In genomic region chr3:37229740-37230139, GRCh38 we compare ENCODE assay signal across 1 cellular context.
TF ChIP-seq lines count a peak whose summit lies in the region.

No MANE protein-coding gene starts in this region.

TF ChIP-seq in H1, 55 proteins besides CTCF, POLR2A, EP300 and RAD21:
- TF ChIP-seq ATF2 (IDR thresholded peaks at IDR 0.05; ENCODE audit: low read length), result no peak
- no peak for TF ChIP-seq RXRA (IDR thresholded peaks at IDR 0.05; ENCODE audit: insufficient read depth, low read depth, low read length)
- no peak for TF ChIP-seq JUND (IDR thresholded peaks at IDR 0.05; ENCODE audit: low read length)
- no peak for TF ChIP-seq CEBPB (IDR thresholded peaks at IDR 0.05; ENCODE audit: low read depth, low read length)
- TF ChIP-seq, protein P1, sequence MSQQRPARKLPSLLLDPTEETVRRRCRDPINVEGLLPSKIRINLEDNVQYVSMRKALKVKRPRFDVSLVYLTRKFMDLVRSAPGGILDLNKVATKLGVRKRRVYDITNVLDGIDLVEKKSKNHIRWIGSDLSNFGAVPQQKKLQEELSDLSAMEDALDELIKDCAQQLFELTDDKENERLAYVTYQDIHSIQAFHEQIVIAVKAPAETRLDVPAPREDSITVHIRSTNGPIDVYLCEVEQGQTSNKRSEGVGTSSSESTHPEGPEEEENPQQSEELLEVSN (IDR thresholded peaks at IDR 0.05), result no peak
- TF ChIP-seq TAF7 (optimal IDR thresholded peaks at IDR 0.05; ENCODE audit: borderline replicate concordance, low read depth, low read length), result no peak
- TF ChIP-seq ASH2L (IDR thresholded peaks at IDR 0.05; ENCODE audit: low read length), result no peak
